Comparison of ENCODE assay signal across 14 cellular contexts in the genomic region with DNA sequence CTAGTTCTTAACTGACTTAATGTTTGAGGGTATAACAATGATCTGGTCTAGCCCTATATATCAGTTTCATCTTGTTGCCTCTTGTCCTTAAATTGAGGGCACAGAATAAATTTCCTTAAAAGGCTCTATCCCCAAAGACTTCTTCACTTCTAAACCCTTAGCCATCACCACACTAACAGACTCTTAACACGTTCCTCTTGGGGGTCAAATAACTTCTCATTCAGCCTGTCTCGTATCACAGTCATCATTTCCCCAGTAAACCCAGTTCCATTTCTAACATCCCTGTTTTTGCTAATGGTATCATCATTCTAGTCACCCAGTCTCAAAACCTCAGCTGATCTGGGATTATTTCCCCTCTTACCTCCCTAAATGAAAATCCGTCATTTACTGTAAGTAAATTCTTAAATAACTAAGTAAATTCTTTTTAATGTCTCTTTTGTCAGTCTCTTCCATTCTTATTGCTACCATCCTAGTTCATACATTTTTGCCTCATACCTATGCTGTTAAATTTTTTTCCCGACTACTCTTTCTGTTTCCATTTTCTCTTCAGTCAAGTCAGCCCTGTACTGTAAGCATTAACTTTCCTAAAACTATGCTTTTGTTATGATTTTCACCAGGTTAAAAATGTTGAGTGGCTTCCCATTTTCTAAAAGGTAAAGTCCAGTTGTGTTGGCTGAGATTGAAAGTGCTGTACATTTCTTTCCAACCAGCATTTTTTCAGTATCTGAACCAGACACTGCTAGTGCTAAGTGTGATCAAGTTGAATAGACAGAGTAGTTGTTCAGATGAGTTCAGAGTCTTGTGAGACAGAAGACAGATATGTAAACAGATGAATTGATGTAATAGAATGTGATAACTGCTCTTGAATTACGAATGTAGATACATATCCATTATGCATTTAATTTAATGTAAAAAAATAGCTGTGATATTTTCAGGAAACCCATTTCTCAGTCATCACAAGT. TPM values are rescaled to one million over a fixed set of nuclear protein-coding genes. Genes with fewer than 3 reads are reported as not detected.
DNase-seq lines count a peak whose midpoint lies in the region; TF ChIP-seq lines count a peak whose summit lies in the region.
"Had no signal": no experiment of that assay in that cellular context is flagged by ENCODE, and none has a peak within 500 bp of the region (broad histone marks: within the 10 kb centered on the region; RNA-seq: fewer than 3 reads in every experiment).

No MANE protein-coding gene starts in this region.

- H3K9me2 ChIP-seq in GM23248 (ENCODE audit: insufficient read depth): no peaks in the 10 kb centered on the region

- DNase-seq in GM06990 (ENCODE audit: extremely low read depth, insufficient read length) (no peak), GM23248 (peak; percentile 36), NCI-H460 (ENCODE audit: extremely low read depth, low read depth) (peak; percentile 18), SK-N-DZ (ENCODE audit: low spot score) (no peak), medulla oblongata (ENCODE audit: extremely low spot score) (no peak), SW480 (ENCODE audit: low spot score) (no peak), NCI-H526 (lab: John Stamatoyannopoulos, UW) (no peak)
- DNase-seq: activated CD8-positive, alpha-beta memory T cell treated with anti-CD3 and anti-CD28 coated beads, Interleukin-2, amount 50 U/mL, for 4 hours; KBM-7; NCI-H2029 treated with DMSO at 0.1 percent for 48 hours; PC-3; stimulated activated CD4-positive, alpha-beta T cell treated with anti-CD3 and anti-CD28 coated beads, Interleukin-4, amount 100 ng/mL, for 4 hours had no signal

- peaks cover 95% of the 10 kb centered on the region for H3K79me2 ChIP-seq in GM23248 (ENCODE audit: insufficient read depth)

- peaks cover 40% of the 10 kb centered on the region for H3F3A ChIP-seq in GM23248 (ENCODE audit: insufficient read depth)

- WGBS in GM23248 (ENCODE audit: low coverage in 1 of 2, low lambda C conversion rate in 2 of 2, missing lambda C conversion rate in 2 of 2), 2 experiments: 76 to 86% methylated on average over 5 of the region's 5 CpGs

- TF ChIP-seq CTCF in GM06990 (IDR thresholded peaks at IDR 0.05; ENCODE audit: insufficient read depth, low read length, poor library complexity, severe bottlenecking): no peak

- no peaks in the 10 kb centered on the region for H3K27me3 ChIP-seq in GM06990 (replicated peaks; ENCODE audit: control insufficient read depth, insufficient read depth, low read length)
- H3K27me3 ChIP-seq in GM23248 (replicated peaks; ENCODE audit: insufficient read depth): no peaks in the 10 kb centered on the region
- no peaks in the 10 kb centered on the region for H3K27me3 ChIP-seq in iPS-20b (ENCODE audit: insufficient read depth, low read length)
- H3K27me3 ChIP-seq: BLaER1 treated with 17β-estradiol and CSF1 and Interleukin-3, amounts not matched to agents 10 nM and 100 nM had no signal

- H3K9me3 ChIP-seq in GM23248 (ENCODE audit: low read depth) (no peaks in the 10 kb centered on the region), iPS-20b (ENCODE audit: insufficient read depth, low read depth, low read length) (no peaks in the 10 kb centered on the region)
- H3K9me3 ChIP-seq: BLaER1 treated with 17β-estradiol and CSF1 and Interleukin-3, amounts not matched to agents 10 nM and 100 nM had no signal

- H2AFZ ChIP-seq in GM23248: no peak overlapping the region

- in situ Hi-C loops in GM23248 (cut with MboI): no loop called here

- H3K9ac ChIP-seq in GM23248: peak overlapping the region; percentile 42; the same call in 1 of the 2 replicates
- H3K9ac ChIP-seq in iPS-20b (ENCODE audit: low read depth, low read length): peak overlapping the region; percentile 1; the same call in 1 of the 2 replicates
- H3K9ac ChIP-seq: BLaER1 treated with 17β-estradiol and CSF1 and Interleukin-3, amounts not matched to agents 10 nM and 100 nM had no signal

- H3K4me2 ChIP-seq in GM23248 (ENCODE audit: unreplicated experiment): peak overlapping the region; percentile 67
- H3K4me2 ChIP-seq: BLaER1 treated with 17β-estradiol and CSF1 and Interleukin-3, amounts not matched to agents 10 nM and 100 nM had no signal

- H3K27ac ChIP-seq in GM23248 (peak overlapping the region; percentile 68), iPS-20b (ENCODE audit: low read length) (no peak overlapping the region)
- H3K27ac ChIP-seq: BLaER1 treated with 17β-estradiol and CSF1 and Interleukin-3, amounts not matched to agents 10 nM and 100 nM had no signal

- H3K4me1 ChIP-seq in GM23248 (ENCODE audit: insufficient read depth) (peaks cover 72% of the 10 kb centered on the region), iPS-20b (ENCODE audit: insufficient read depth, low read length) (peaks cover 34% of the 10 kb centered on the region)

- peak overlapping the region; percentile 18; the same call in 1 of the 2 replicates for H3K4me3 ChIP-seq in GM06990 (replicated peaks; ENCODE audit: low read depth, low read length)
- H3K4me3 ChIP-seq in GM23248: peak overlapping the region; percentile 52
- peak overlapping the region; percentile 41 for H3K4me3 ChIP-seq in iPS-20b (ENCODE audit: low read length)
- H3K4me3 ChIP-seq: BLaER1 treated with 17β-estradiol and CSF1 and Interleukin-3, amounts not matched to agents 10 nM and 100 nM had no signal

- H4K20me1 ChIP-seq in GM23248 (ENCODE audit: insufficient read depth): no peaks in the 10 kb centered on the region

- H3K36me3 ChIP-seq in GM06990 (ENCODE audit: control insufficient read depth, insufficient read depth, low read length): no peaks in the 10 kb centered on the region
- no peaks in the 10 kb centered on the region; the same call in 1 of the 2 replicates for H3K36me3 ChIP-seq in GM23248 (ENCODE audit: low read depth)
- H3K36me3 ChIP-seq in iPS-20b (ENCODE audit: insufficient read depth, low read depth, low read length): no peaks in the 10 kb centered on the region

RNA-seq across cellular contexts. Expression of gene CTTNBP2NL, which starts 6.9 kb away (rescaled TPM):
- 19.2 and 24.3 TPM in 2 replicates for total RNA-seq in GM23248 (2014; rRNA removed; shearing (Covaris generic))
- 32.9 and 38.4 TPM in 2 replicates for polyA plus RNA-seq in GM23248 (2016; fragmentation: Nextera tagmentation; extraction: Ambion mirVana)
- total RNA-seq in NCI-H460 (2014; rRNA removed; shearing (Covaris generic)): 9.4 and 10.7 TPM in 2 replicates
- 1.5 and 2.5 TPM in 2 replicates for polyA plus RNA-seq in NCI-H460 (2014; cell fraction: nucleus; rRNA removed)
- 8.8 and 9.4 TPM in 2 replicates for polyA plus RNA-seq in SK-N-DZ (2014; cell fraction: cytosol; rRNA removed)
- polyA plus RNA-seq in SK-N-DZ (2014; cell fraction: nucleus; rRNA removed): 3.7 and 4.7 TPM in 2 replicates

Comparison
In these comparisons a context has a peak if more than half of its experiments do, and no peak if none do; other contexts are left out.
1. DNase-seq: peak in GM23248 (single experiment) and NCI-H460 (single experiment); none in GM06990 (single experiment), SK-N-DZ (single experiment), medulla oblongata (single experiment), SW480 (single experiment) and NCI-H526 (0 of 2).
2. Peak in every context shown above with its lines, with median percentiles within 50 percentile points of each other: H3K4me3 ChIP-seq.